In genomic region chr9:89945133-89945532, GRCh38 we compare ENCODE assay signal across 23 cellular contexts.
DNase-seq lines count a peak whose midpoint lies in the region; ATAC-seq and TF ChIP-seq lines count a peak whose summit lies in the region.
"Had no signal": no experiment of that assay in that cellular context is flagged by ENCODE, and none has a peak within 500 bp of the region (broad histone marks: within the 10 kb centered on the region; RNA-seq: fewer than 3 reads in every experiment).

No MANE protein-coding gene starts in this region.

- TF ChIP-seq RAD21 in Ishikawa (IDR thresholded peaks at IDR 0.05; ENCODE audit: low read depth), result peak; percentile 18; the same call in 1 of the 2 replicates

- H3K4me1 Mint-ChIP-seq in MCF 10A (ENCODE audit: insufficient read depth, unreplicated experiment) (peaks cover 11% of the 10 kb centered on the region), endothelial cell (ENCODE audit: unreplicated experiment) (peaks cover 13% of the 10 kb centered on the region), type B pancreatic cell (ENCODE audit: unreplicated experiment) (peaks cover 10% of the 10 kb centered on the region)

- H3K9me3 Mint-ChIP-seq in MCF 10A (ENCODE audit: unreplicated experiment) (no peaks in the 10 kb centered on the region), endothelial cell (ENCODE audit: unreplicated experiment) (no peaks in the 10 kb centered on the region), type B pancreatic cell (peaks cover 3% of the 10 kb centered on the region)
- H3K9me3 Mint-ChIP-seq: activated T-cell treated with anti-CD3 and anti-CD28 coated beads, Interleukin-2, amount 50 U/mL, for 4 hours; CD4-positive, alpha-beta T cell; stimulated activated effector memory CD8-positive, alpha-beta T cell treated with anti-CD3 and anti-CD28 coated beads, Interleukin-12 subunit alpha, Interleukin-12 subunit beta, amount 100 ng/mL, for 72 hours had no signal

- no peaks in the 10 kb centered on the region for H4K20me1 ChIP-seq in mammary epithelial cell (ENCODE audit: insufficient read depth, low read length)

- H3K79me2 ChIP-seq in mammary epithelial cell (ENCODE audit: insufficient read depth, low read length), result no peaks in the 10 kb centered on the region
- H3K79me2 ChIP-seq: parathyroid adenoma had no signal

- H3K27me3 Mint-ChIP-seq in MCF 10A (ENCODE audit: insufficient read depth, unreplicated experiment) (peaks cover 28% of the 10 kb centered on the region), endothelial cell (ENCODE audit: unreplicated experiment) (peaks cover 7% of the 10 kb centered on the region), type B pancreatic cell (peaks cover 27% of the 10 kb centered on the region)

- no peak overlapping the region for H3K9ac ChIP-seq in mammary epithelial cell (ENCODE audit: insufficient read depth, low read length)
- H3K9ac ChIP-seq: parathyroid adenoma had no signal

- POLR2A ChIA-PET in MCF 10A (lab: Yijun Ruan, JAX), result no interaction called here

- H3K27ac ChIP-seq in mammary epithelial cell (ENCODE audit: insufficient read depth, low read depth, low read length), result no peak overlapping the region
- H3K27ac ChIP-seq: A549, parathyroid adenoma, SK-N-MC, spleen had no signal

- CTCF ChIA-PET in MCF 10A (lab: Yijun Ruan, JAX) (interaction anchor here (0.6 to 1.0 kb wide), 3 partner anchors 11 to 352 kb away, joined by 3 read pairs; no protein-coding TSS in a partner anchor), mammary epithelial cell (lab: Charles Lee; ENCODE audit: low non-redundant PET) (no interaction called here)

- BruUV-seq in MCF 10A (replicated peaks; lab: Mats Ljungman, UMichigan), result no TSS peak
- no TSS peak for BruUV-seq in mammary epithelial cell (replicated peaks; lab: Mats Ljungman, UMichigan)

- H3K4me2 ChIP-seq in mammary epithelial cell (ENCODE audit: insufficient read depth, low read depth, low read length), result no peak overlapping the region
- H3K4me2 ChIP-seq: A549 had no signal

- in situ Hi-C loops in mammary epithelial cell (cut with MboI; ENCODE audit: low sequenced_read_pairs in 2 of 2), result no loop called here

- ATAC-seq in GM21447 (IDR thresholded peaks at IDR 0.05; ENCODE audit: unreplicated experiment), result no peak
- ATAC-seq: activated naive CD4-positive, alpha-beta T cell treated with anti-CD3 and anti-CD28 coated beads, Interleukin-2, amount 50 U/mL, for 72 hours; activated T-cell treated with anti-CD3 and anti-CD28 coated beads, Interleukin-2, amount 50 U/mL, for 4 hours; left colon; stimulated activated effector memory CD8-positive, alpha-beta T cell treated with anti-CD3 and anti-CD28 coated beads, Interleukin-12 subunit alpha, Interleukin-12 subunit beta, amount 100 ng/mL, for 72 hours had no signal

- no peak overlapping the region for H2AFZ ChIP-seq in mammary epithelial cell (ENCODE audit: low read depth, low read length)
- H2AFZ ChIP-seq: parathyroid adenoma had no signal

- no peaks in the 10 kb centered on the region for H3K27me3 ChIP-seq in mammary epithelial cell (ENCODE audit: insufficient read depth, low read length)
- H3K27me3 ChIP-seq: spleen, transverse colon had no signal

- 63% methylated on average over 4 of the region's 4 CpGs for WGBS in mammary epithelial cell (ENCODE audit: low coverage, missing lambda C conversion rate)

- H3K27ac Mint-ChIP-seq in MCF 10A (ENCODE audit: low read depth, unreplicated experiment) (no peak overlapping the region), endothelial cell (ENCODE audit: unreplicated experiment) (no peak overlapping the region), type B pancreatic cell (no peak overlapping the region)
- H3K27ac Mint-ChIP-seq: activated naive CD4-positive, alpha-beta T cell treated with anti-CD3 and anti-CD28 coated beads, Interleukin-2, amount 50 U/mL, for 72 hours; CD4-positive, alpha-beta T cell; stimulated activated effector memory CD8-positive, alpha-beta T cell treated with anti-CD3 and anti-CD28 coated beads, Interleukin-12 subunit alpha, Interleukin-12 subunit beta, amount 100 ng/mL, for 72 hours had no signal

- H3K4me1 ChIP-seq in mammary epithelial cell (ENCODE audit: insufficient read depth, low read length), result no peaks in the 10 kb centered on the region
- H3K4me1 ChIP-seq: A549, spleen had no signal

- no peaks in the 10 kb centered on the region for H3K36me3 ChIP-seq in mammary epithelial cell (ENCODE audit: insufficient read depth, low read length)
- H3K36me3 ChIP-seq: spleen, transverse colon had no signal

- dilution Hi-C loops in mammary epithelial cell (cut with HindIII; ENCODE audit: low sequenced_read_pairs), result no loop called here

- H3K4me3 ChIP-seq in mammary epithelial cell (replicated peaks in 1 of 3; ENCODE audit: insufficient read depth in 1 of 3, low read depth in 2 of 3, low read length in 3 of 3), result no peak overlapping the region
- H3K4me3 ChIP-seq: A549, SK-N-MC, spleen, transverse colon had no signal

- no peak overlapping the region for H3K4me3 Mint-ChIP-seq in MCF 10A (ENCODE audit: unreplicated experiment)
- H3K4me3 Mint-ChIP-seq in endothelial cell (ENCODE audit: unreplicated experiment), result no peak overlapping the region
- no peak overlapping the region for H3K4me3 Mint-ChIP-seq in type B pancreatic cell
- H3K4me3 Mint-ChIP-seq: activated T-cell treated with anti-CD3 and anti-CD28 coated beads, Interleukin-2, amount 50 U/mL, for 4 hours; CD4-positive, alpha-beta T cell; stimulated activated effector memory CD8-positive, alpha-beta T cell treated with anti-CD3 and anti-CD28 coated beads, Interleukin-12 subunit alpha, Interleukin-12 subunit beta, amount 100 ng/mL, for 72 hours had no signal

- H3K36me3 Mint-ChIP-seq in MCF 10A (ENCODE audit: insufficient read depth, unreplicated experiment) (no peaks in the 10 kb centered on the region), endothelial cell (ENCODE audit: low read depth, unreplicated experiment) (peaks cover 3% of the 10 kb centered on the region), type B pancreatic cell (peaks cover 3% of the 10 kb centered on the region)
- H3K36me3 Mint-ChIP-seq: stimulated activated effector memory CD8-positive, alpha-beta T cell treated with anti-CD3 and anti-CD28 coated beads, Interleukin-12 subunit alpha, Interleukin-12 subunit beta, amount 100 ng/mL, for 72 hours had no signal

- TF ChIP-seq CTCF in MCF 10A (IDR thresholded peaks at IDR 0.05; ENCODE audit: unreplicated experiment) (peak; percentile 7), mammary epithelial cell (conservative IDR thresholded peaks at IDR 0.05 in 1 of 2, IDR thresholded peaks at IDR 0.05 in 1 of 2; ENCODE audit: extremely low read depth in 1 of 2, insufficient read depth in 1 of 2, low read depth in 1 of 2, low read length in 2 of 2) (no peak), endothelial cell (IDR thresholded peaks at IDR 0.05; ENCODE audit: unreplicated experiment) (peak; percentile 43), type B pancreatic cell (conservative IDR thresholded peaks at IDR 0.05) (peak; percentile 51)

- DNase-seq in MCF 10A (ENCODE audit: unreplicated experiment) (no peak), mammary epithelial cell (no peak), endothelial cell (ENCODE audit: low spot score) (peak; percentile 24), type B pancreatic cell (ENCODE audit: extremely low spot score, unreplicated experiment) (no peak), COLO668 (lab: John Stamatoyannopoulos, UW; ENCODE audit: unreplicated experiment) (no peak), COLO829 (ENCODE audit: low spot score) (no peak)
- DNase-seq: activated CD4-positive, alpha-beta T cell treated with anti-CD3 and anti-CD28 coated beads, Interleukin-2, amount 50 U/mL, for 4 hours; activated T-cell treated with anti-CD3 and anti-CD28 coated beads, Interleukin-2, amount 50 U/mL, for 4 hours; CD4-positive, alpha-beta T cell; effector CD4-positive, alpha-beta T cell; hippocampal formation; left colon; NCI-H2029 treated with DMSO at 0.1 percent for 48 hours; NCI-H524; spleen; transverse colon had no signal

- intact Hi-C loops in MCF 10A (cut with micrococcal nuclease), result no loop called here
- intact Hi-C loops in mammary epithelial cell (cut with micrococcal nuclease), result no loop called here

- no peaks in the 10 kb centered on the region for H3K9me3 ChIP-seq in mammary epithelial cell (replicated peaks; ENCODE audit: insufficient read depth, low read length)
- H3K9me3 ChIP-seq: A549, spleen, transverse colon had no signal

- no peak for TF ChIP-seq EP300 in Ishikawa (IDR thresholded peaks at IDR 0.05; ENCODE audit: borderline replicate concordance)

TF ChIP-seq in Ishikawa, 13 proteins besides CTCF, POLR2A, EP300 and RAD21:
- TF ChIP-seq MAX (IDR thresholded peaks at IDR 0.05) (no peak), REST (IDR thresholded peaks at IDR 0.05; ENCODE audit: low read depth) (no peak), TEAD4 (IDR thresholded peaks at IDR 0.05) (no peak), FOXM1 (IDR thresholded peaks at IDR 0.05; ENCODE audit: borderline replicate concordance, low read depth) (no peak), TAF1 (IDR thresholded peaks at IDR 0.05; ENCODE audit: low read depth) (no peak)

Comparison
In these comparisons a context has a peak if more than half of its experiments do, and no peak if none do; other contexts are left out.
1. CTCF ChIP-seq: peak in MCF 10A (single experiment), endothelial cell (single experiment) and type B pancreatic cell (single experiment); none in mammary epithelial cell (0 of 2).